In the genomic region with DNA sequence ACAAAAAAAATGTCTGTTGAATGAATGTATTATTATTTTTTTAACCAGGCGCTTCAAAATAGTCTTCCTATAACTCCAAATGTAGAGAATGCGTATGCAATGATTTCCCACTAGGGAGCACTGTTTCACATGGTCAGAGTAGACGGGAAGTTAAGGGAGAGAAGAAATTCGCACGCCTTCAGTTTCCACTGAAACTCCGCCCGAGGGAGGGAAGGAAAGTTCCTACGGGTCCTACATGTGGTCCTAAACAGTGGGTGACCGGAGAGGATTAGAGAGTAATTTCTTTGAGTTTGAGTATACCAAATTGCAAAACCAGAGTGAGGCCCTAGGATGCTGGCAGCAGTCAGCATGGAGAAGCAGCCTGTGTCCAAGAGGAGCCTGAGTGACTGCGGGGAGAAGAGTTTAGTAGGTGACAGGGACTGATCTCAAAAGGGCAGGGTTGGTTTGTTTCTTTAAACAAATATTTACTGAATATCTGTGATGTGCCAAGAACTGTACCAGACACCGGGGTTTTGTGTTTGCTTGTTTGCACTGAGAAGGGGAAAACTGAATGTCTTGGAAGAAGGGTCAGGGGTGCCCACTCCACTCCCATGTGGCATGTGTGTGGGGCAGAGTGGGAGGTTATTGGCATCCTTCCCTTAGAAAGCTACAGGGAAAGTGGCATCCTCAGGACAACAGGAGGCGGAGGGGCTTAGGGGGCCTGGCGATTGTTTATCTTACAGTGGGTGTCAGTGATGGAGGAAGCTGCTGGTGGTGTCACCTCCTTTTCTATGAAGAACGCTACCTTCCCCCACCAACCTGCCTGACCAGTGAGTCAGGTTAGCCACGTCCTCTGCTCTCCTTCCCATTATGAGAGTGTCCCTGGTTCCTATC, we compare ENCODE assay signal across 8 cellular contexts. TPM values are rescaled to one million over a fixed set of nuclear protein-coding genes. Genes with fewer than 3 reads are reported as not detected.
DNase-seq lines count a peak whose midpoint lies in the region; ATAC-seq and TF ChIP-seq lines count a peak whose summit lies in the region.

No MANE protein-coding gene starts in this region.

- peak; percentile 37 for DNase-seq in DND-41
- peak; percentile 57 for DNase-seq in HuH-7 (ENCODE audit: low spot score)
- DNase-seq in UCSD-AML1 (lab: John Stamatoyannopoulos, UW; ENCODE audit: unreplicated experiment) = peak; percentile 38
- no peak for DNase-seq in natural killer cell treated with Interleukin-12 subunit alpha and Interleukin-12 subunit beta and Interleukin-15 and Interleukin-18, amount 100 ng/mL, for 72 hours (ENCODE audit: low spot score)
- DNase-seq in NCI-H1092 treated with DMSO at 0.1 percent for 48 hours (lab: John Stamatoyannopoulos, UW) = no peak
- no peak for DNase-seq in prostate gland (ENCODE audit: low spot score)

- ATAC-seq in DND-41 (ENCODE audit: insufficient read depth, low read depth) (peak; percentile 87), esophagus mucosa (peak; percentile 62), HG02610 (IDR thresholded peaks at IDR 0.05; ENCODE audit: unreplicated experiment) (no peak)
- peak; percentile 66 to 74 for ATAC-seq in natural killer cell treated with Interleukin-12 subunit alpha and Interleukin-12 subunit beta and Interleukin-15 and Interleukin-18, amount 100 ng/mL, for 72 hours

- H3K36me3 ChIP-seq in DND-41 (ENCODE audit: insufficient read depth, low read length) (no peaks in the 10 kb centered on the region), prostate gland (no peaks in the 10 kb centered on the region)

- no peaks in the 10 kb centered on the region for H3K9me3 Mint-ChIP-seq in natural killer cell treated with Interleukin-12 subunit alpha and Interleukin-12 subunit beta and Interleukin-15 and Interleukin-18, amount 100 ng/mL, for 72 hours

- peak overlapping the region in 1 of 2 donors; percentile 49 for H3K27ac Mint-ChIP-seq in natural killer cell treated with Interleukin-12 subunit alpha and Interleukin-12 subunit beta and Interleukin-15 and Interleukin-18, amount 100 ng/mL, for 72 hours

- H3K4me1 ChIP-seq in DND-41 (ENCODE audit: insufficient read depth, low read length) (peaks cover 4% of the 10 kb centered on the region; the same call in 1 of the 2 replicates), prostate gland (replicated peaks) (no peaks in the 10 kb centered on the region)

- H3K27ac ChIP-seq in DND-41 (ENCODE audit: low read length) (no peak overlapping the region), prostate gland (no peak overlapping the region)

- intact Hi-C loops in prostate gland (cut with DNase I) = no loop called here

- H3K27me3 ChIP-seq in DND-41 (ENCODE audit: insufficient read depth, low read length, poor library complexity) (no peaks in the 10 kb centered on the region), prostate gland (replicated peaks; ENCODE audit: insufficient read depth) (no peaks in the 10 kb centered on the region)

- H3K79me2 ChIP-seq in DND-41 (ENCODE audit: insufficient read depth, low read length) = no peaks in the 10 kb centered on the region

- H3K4me3 ChIP-seq in DND-41 (ENCODE audit: low read depth in 1 of 2, low read length in 2 of 2) = 0 out of 4 replicates have a peak overlapping the region, but pooled peaks of 1 of the 2 experiments have one; percentile 15
- H3K4me3 ChIP-seq in prostate gland = no peak overlapping the region

- H3K4me3 Mint-ChIP-seq in natural killer cell treated with Interleukin-12 subunit alpha and Interleukin-12 subunit beta and Interleukin-15 and Interleukin-18, amount 100 ng/mL, for 72 hours = peak overlapping the region; percentile 47

- 64% methylated on average over 15 of the region's 15 CpGs for WGBS in prostate gland

- H3K4me1 Mint-ChIP-seq in natural killer cell treated with Interleukin-12 subunit alpha and Interleukin-12 subunit beta and Interleukin-15 and Interleukin-18, amount 100 ng/mL, for 72 hours (ENCODE audit: low read depth in 2 of 2) = peaks cover 4 to 7% of the 10 kb centered on the region in 2 donors

- no peak for TF ChIP-seq POLR2A in prostate gland (IDR thresholded peaks at IDR 0.05)

- H4K20me1 ChIP-seq in DND-41 (ENCODE audit: insufficient read depth, low read length) = no peaks in the 10 kb centered on the region

- H3K36me3 Mint-ChIP-seq in natural killer cell treated with Interleukin-12 subunit alpha and Interleukin-12 subunit beta and Interleukin-15 and Interleukin-18, amount 100 ng/mL, for 72 hours = no peaks in the 10 kb centered on the region

- peak overlapping the region; percentile 44 for H3K4me2 ChIP-seq in DND-41 (ENCODE audit: insufficient read depth, low read length)

- TF ChIP-seq CTCF in DND-41 (IDR thresholded peaks at IDR 0.05; ENCODE audit: borderline replicate concordance, extremely low read depth, low read length, poor library complexity, severe bottlenecking) (peak; percentile 79), prostate gland (IDR thresholded peaks at IDR 0.05) (peak in 1 of 4 experiments; percentile 36)

- peak overlapping the region; percentile 69; the same call in 1 of the 2 replicates for H2AFZ ChIP-seq in DND-41 (ENCODE audit: low read depth, low read length)

- H3K27me3 Mint-ChIP-seq in natural killer cell treated with Interleukin-12 subunit alpha and Interleukin-12 subunit beta and Interleukin-15 and Interleukin-18, amount 100 ng/mL, for 72 hours = peaks cover 0 to 3% of the 10 kb centered on the region in 2 donors

- H3K9ac ChIP-seq in DND-41 (ENCODE audit: low read depth, low read length) = no peak overlapping the region

- H3K9me3 ChIP-seq in DND-41 (ENCODE audit: insufficient read depth, low read length, severe bottlenecking) (no peaks in the 10 kb centered on the region), prostate gland (no peaks in the 10 kb centered on the region)

RNA-seq across cellular contexts. Expression of gene RNU5D-1, which starts 22.8 kb away (rescaled TPM):
- not detected for total RNA-seq in esophagus mucosa
- not detected for total RNA-seq in natural killer cell treated with Interleukin-12 subunit alpha and Interleukin-12 subunit beta and Interleukin-15 and Interleukin-18, amount 100 ng/mL, for 72 hours
- total RNA-seq in prostate gland = not detected

RNA-seq across cellular contexts. Expression of gene KIF2C, which starts 31.4 kb away (rescaled TPM):
- 15.2 TPM for total RNA-seq in esophagus mucosa
- total RNA-seq in natural killer cell treated with Interleukin-12 subunit alpha and Interleukin-12 subunit beta and Interleukin-15 and Interleukin-18, amount 100 ng/mL, for 72 hours = 10 to 100 TPM; 44.5 to 97.0 TPM
- total RNA-seq in prostate gland = 10 to 100 TPM in 1 of 2 donors, 1 to 10 TPM in 1; 3.5 to 13.2 TPM

RNA-seq across cellular contexts. Expression of gene ARMH1, which starts 33.7 kb away (rescaled TPM):
- total RNA-seq in esophagus mucosa (not detected), prostate gland (1 to 10 TPM; 1.0 to 3.6 TPM)
- total RNA-seq in natural killer cell treated with Interleukin-12 subunit alpha and Interleukin-12 subunit beta and Interleukin-15 and Interleukin-18, amount 100 ng/mL, for 72 hours = 1 to 10 TPM; 1.8 to 8.7 TPM

RNA-seq across cellular contexts. Expression of gene TMEM53, which starts 33.9 kb away (rescaled TPM):
- total RNA-seq in esophagus mucosa (4.4 TPM), prostate gland (1 to 10 TPM; 2.7 to 6.9 TPM)
- total RNA-seq in natural killer cell treated with Interleukin-12 subunit alpha and Interleukin-12 subunit beta and Interleukin-15 and Interleukin-18, amount 100 ng/mL, for 72 hours = 1 to 10 TPM; 2.8 to 3.8 TPM

Comparison
In these comparisons a context has a peak if more than half of its experiments do, and no peak if none do; other contexts are left out.
1. DNase-seq: peak in DND-41 (single experiment), HuH-7 (single experiment) and UCSD-AML1 (single experiment); none in natural killer cell treated with Interleukin-12 subunit alpha and Interleukin-12 subunit beta and Interleukin-15 and Interleukin-18, amount 100 ng/mL, for 72 hours (single experiment), NCI-H1092 treated with DMSO at 0.1 percent for 48 hours (single experiment) and prostate gland (single experiment).